Comparison of ENCODE assay signal across 8 cellular contexts in the genomic region with DNA sequence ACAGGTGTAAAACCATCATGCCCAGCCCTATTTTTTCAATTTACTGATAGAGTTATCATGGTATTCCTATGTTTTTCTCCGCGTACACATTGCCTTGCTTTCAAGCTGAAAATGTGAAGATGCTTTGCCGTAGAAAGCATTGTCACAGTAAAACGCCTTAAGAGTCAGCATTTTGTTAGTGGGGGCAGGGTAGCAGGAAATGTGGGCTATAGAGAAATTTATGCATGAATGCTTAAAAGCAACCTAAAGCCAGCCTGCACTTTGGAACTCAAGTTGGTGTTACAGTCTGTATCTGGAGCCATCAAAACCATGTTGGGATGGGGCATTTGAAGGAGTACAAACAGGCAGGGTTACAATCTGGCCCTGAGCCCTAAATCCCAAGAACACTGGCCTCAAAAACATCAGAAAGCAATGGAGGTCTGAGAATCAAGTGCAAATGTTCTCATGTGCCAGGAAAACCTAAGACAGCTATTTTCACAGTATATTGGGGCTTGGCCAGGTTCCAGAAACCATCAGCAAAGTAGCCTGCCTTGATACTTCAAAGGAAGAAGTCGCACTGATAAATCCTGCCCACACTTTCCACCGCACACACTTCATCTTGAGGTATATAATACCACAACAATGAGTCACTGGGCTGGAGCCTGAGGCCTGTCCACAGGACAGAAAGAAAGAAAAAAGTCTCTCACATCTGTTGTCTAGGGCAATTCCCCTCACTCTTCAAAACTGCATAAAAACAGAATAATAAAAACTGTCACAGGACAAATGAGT.
DNase-seq lines count a peak whose midpoint lies in the region; ATAC-seq lines count a peak whose summit lies in the region.

No MANE protein-coding gene starts in this region.

- H3K27me3 ChIP-seq in GM23248 (replicated peaks; ENCODE audit: insufficient read depth) (no peaks in the 10 kb centered on the region), MG63 (no peaks in the 10 kb centered on the region)

- WGBS in GM23248 (ENCODE audit: low coverage in 1 of 2, low lambda C conversion rate in 2 of 2, missing lambda C conversion rate in 2 of 2), 2 experiments = 65 to 66% methylated on average over 6 of the region's 6 CpGs

- peaks cover 15% of the 10 kb centered on the region for H3F3A ChIP-seq in GM23248 (ENCODE audit: insufficient read depth)

- no peaks in the 10 kb centered on the region for H3K9me2 ChIP-seq in GM23248 (ENCODE audit: insufficient read depth)

- peak overlapping the region; percentile 4 for H3K4me2 ChIP-seq in GM23248 (ENCODE audit: unreplicated experiment)

- H3K4me3 ChIP-seq in GM23248 = no peak overlapping the region
- H3K4me3 ChIP-seq in MG63 = no peak overlapping the region

- H3K36me3 ChIP-seq in GM23248 (ENCODE audit: low read depth) (no peaks in the 10 kb centered on the region), MG63 (no peaks in the 10 kb centered on the region)

- H3K9ac ChIP-seq in GM23248 = no peak overlapping the region

- H3K79me2 ChIP-seq in GM23248 (ENCODE audit: insufficient read depth) = no peaks in the 10 kb centered on the region

- no peaks in the 10 kb centered on the region for H3K9me3 ChIP-seq in GM23248 (ENCODE audit: low read depth)
- no peaks in the 10 kb centered on the region for H3K9me3 ChIP-seq in MG63

- intact Hi-C loops in Right ventricle myocardium superior (cut with DNase I) = no loop called here

- H2AFZ ChIP-seq in GM23248 = no peak overlapping the region

- H3K27ac ChIP-seq in GM23248 = peak overlapping the region; percentile 38

- peak; percentile 48 for DNase-seq in GM04504 (ENCODE audit: low read depth)
- peak; percentile 90 for DNase-seq in GM23248
- peak; percentile 82 for DNase-seq in MG63
- peak; percentile 8 for DNase-seq in activated CD4-positive, alpha-beta T cell treated with anti-CD3 and anti-CD28 coated beads, Interleukin-2, amount 50 U/mL, for 1 hour
- DNase-seq in fibroblast of gingiva (ENCODE audit: low read depth) = peak; percentile 58
- DNase-seq in stimulated activated CD4-positive, alpha-beta T cell treated with anti-CD3 and anti-CD28 coated beads, Interleukin-2, amount 100 ng/mL, for 48 hours = peak; percentile 52 to 67
- no peak for DNase-seq in Right ventricle myocardium superior

- H3K4me1 ChIP-seq in GM23248 (ENCODE audit: insufficient read depth) = peaks cover 24% of the 10 kb centered on the region

- H4K20me1 ChIP-seq in GM23248 (ENCODE audit: insufficient read depth) = no peaks in the 10 kb centered on the region

- in situ Hi-C loops in GM23248 (cut with MboI) = no loop called here

- ATAC-seq in HG03521 (IDR thresholded peaks at IDR 0.05; ENCODE audit: unreplicated experiment) (no peak), Right ventricle myocardium superior (ENCODE audit: poor library complexity) (no peak)
